ENCODE assay signal across 8 cellular contexts in genomic region chr5:143002459-143003327, GRCh38.
DNase-seq lines count a peak whose midpoint lies in the region; ATAC-seq and TF ChIP-seq lines count a peak whose summit lies in the region.

No MANE protein-coding gene starts in this region.

- peak overlapping the region; percentile 4 for H3K4me3 Mint-ChIP-seq in osteocyte (ENCODE audit: unreplicated experiment)

- H3K36me3 Mint-ChIP-seq in osteocyte (ENCODE audit: unreplicated experiment) = no peaks in the 10 kb centered on the region

- peaks cover 30% of the 10 kb centered on the region for H3K4me1 Mint-ChIP-seq in osteocyte (ENCODE audit: unreplicated experiment)

- no peaks in the 10 kb centered on the region for H3K27me3 Mint-ChIP-seq in osteocyte (ENCODE audit: unreplicated experiment)

- peak overlapping the region; percentile 95 for H3K27ac Mint-ChIP-seq in osteocyte (ENCODE audit: unreplicated experiment)

- DNase-seq in AG09319 (ENCODE audit: extremely low read depth, low read depth) (peak; percentile 86), NCI-H69 (lab: John Stamatoyannopoulos, UW) (peak; percentile 71), activated T-cell treated with anti-CD3 and anti-CD28 coated beads for 48 hours (ENCODE audit: low read depth) (peak; percentile 31), fibroblast of peridontal ligament (ENCODE audit: extremely low read depth) (peak; percentile 98), osteocyte (ENCODE audit: extremely low spot score, unreplicated experiment) (no peak), DMS114 treated with DMSO at 0.1 percent for 48 hours (lab: John Stamatoyannopoulos, UW; ENCODE audit: unreplicated experiment) (no peak)

- peak; percentile 55 for TF ChIP-seq CTCF in AG09319 (IDR thresholded peaks at IDR 0.05; ENCODE audit: low read depth, low read length)
- TF ChIP-seq CTCF in osteocyte (IDR thresholded peaks at IDR 0.05) = peak; percentile 67

- ATAC-seq in GM18508 (IDR thresholded peaks at IDR 0.05; ENCODE audit: insufficient read depth, unreplicated experiment) = peak; percentile 71
- peak; percentile 70 for ATAC-seq in HG02938 (IDR thresholded peaks at IDR 0.05; ENCODE audit: unreplicated experiment)

- H3K9me3 Mint-ChIP-seq in osteocyte (ENCODE audit: unreplicated experiment) = no peaks in the 10 kb centered on the region

Comparison
In these comparisons a context has a peak if more than half of its experiments do, and no peak if none do; other contexts are left out.
1. DNase-seq: peak in AG09319 (single experiment), NCI-H69 (single experiment), activated T-cell treated with anti-CD3 and anti-CD28 coated beads for 48 hours (single experiment) and fibroblast of peridontal ligament (single experiment); none in osteocyte (single experiment) and DMS114 treated with DMSO at 0.1 percent for 48 hours (single experiment).